Comparison of ENCODE assay signal across 24 cellular contexts in genomic region chr5:21823076-21823574, GRCh38.
"Had no signal": no experiment of that assay in that cellular context is flagged by ENCODE, and none has a peak within 500 bp of the region (broad histone marks: within the 10 kb centered on the region; RNA-seq: fewer than 3 reads in every experiment).

No MANE protein-coding gene starts in this region.

- H3K4me1 ChIP-seq: colonic mucosa, heart left ventricle, parathyroid adenoma, uterus had no signal

- H3K36me3 ChIP-seq: brain microvascular endothelial cell, colonic mucosa, esophagus squamous epithelium, heart left ventricle, neutrophil, uterus had no signal

- H3K36me3 Mint-ChIP-seq: activated naive CD4-positive, alpha-beta T cell treated with anti-CD3 and anti-CD28 coated beads, Interleukin-2, amount 50 U/mL, for 24 hours; WTC11 had no signal

- H3K27me3 Mint-ChIP-seq: activated naive CD4-positive, alpha-beta T cell treated with anti-CD3 and anti-CD28 coated beads, Interleukin-2, amount 50 U/mL, for 24 hours; central memory CD8-positive, alpha-beta T cell; effector memory CD8-positive, alpha-beta T cell had no signal

- H3K4me1 Mint-ChIP-seq: activated naive CD4-positive, alpha-beta T cell treated with anti-CD3 and anti-CD28 coated beads, Interleukin-2, amount 50 U/mL, for 24 hours; central memory CD8-positive, alpha-beta T cell; nephron; WTC11 had no signal

- H3K27ac ChIP-seq: brain microvascular endothelial cell, colonic mucosa, dorsolateral prefrontal cortex, esophagus squamous epithelium, heart left ventricle, neutrophil, parathyroid adenoma, uterus had no signal

- H3K9ac ChIP-seq: parathyroid adenoma had no signal

- H3K27ac Mint-ChIP-seq: activated naive CD4-positive, alpha-beta T cell treated with anti-CD3 and anti-CD28 coated beads, Interleukin-2, amount 50 U/mL, for 24 hours; effector memory CD8-positive, alpha-beta T cell; nephron; WTC11 had no signal

- ATAC-seq: effector memory CD8-positive, alpha-beta T cell; heart left ventricle; left cardiac atrium; right cardiac atrium; WTC11 had no signal

- H3K4me3 ChIP-seq: colonic mucosa, dorsolateral prefrontal cortex, esophagus squamous epithelium, heart left ventricle, uterus had no signal

- H3K4me3 Mint-ChIP-seq: activated naive CD4-positive, alpha-beta T cell treated with anti-CD3 and anti-CD28 coated beads, Interleukin-2, amount 50 U/mL, for 24 hours; central memory CD8-positive, alpha-beta T cell; effector memory CD8-positive, alpha-beta T cell; nephron; WTC11 had no signal

- DNase-seq: activated gamma-delta T cell treated with Interleukin-2 at 50 U/mL for 16 hours; activated T-cell treated with anti-CD3 and anti-CD28 coated beads, Interleukin-2, amount 50 U/mL, for 1 hour; anterior cingulate cortex; brain microvascular endothelial cell; colonic mucosa; dorsolateral prefrontal cortex; effector memory CD8-positive, alpha-beta T cell; esophagus squamous epithelium; heart left ventricle; islet precursor cell; left cardiac atrium; mesenchymal stem cell; right cardiac atrium; stimulated activated CD4-positive, alpha-beta T cell treated with anti-CD3 and anti-CD28 coated beads, Interleukin-12 subunit alpha, Interleukin-12 subunit beta, amount 100 ng/mL, for 4 hours; stimulated activated CD4-positive, alpha-beta T cell treated with anti-CD3 and anti-CD28 coated beads, Interleukin-1b, Interleukin-23, amount 100 ng/mL, for 48 hours; T1000; trophoblast cell; uterus had no signal

- H3K27me3 ChIP-seq: brain microvascular endothelial cell, colonic mucosa, dorsolateral prefrontal cortex, esophagus squamous epithelium, heart left ventricle, neutrophil had no signal

- H3K9me3 ChIP-seq: colonic mucosa, esophagus squamous epithelium, heart left ventricle, neutrophil, uterus had no signal

- H3K9me3 Mint-ChIP-seq: nephron, WTC11 had no signal
